In the genomic region with DNA sequence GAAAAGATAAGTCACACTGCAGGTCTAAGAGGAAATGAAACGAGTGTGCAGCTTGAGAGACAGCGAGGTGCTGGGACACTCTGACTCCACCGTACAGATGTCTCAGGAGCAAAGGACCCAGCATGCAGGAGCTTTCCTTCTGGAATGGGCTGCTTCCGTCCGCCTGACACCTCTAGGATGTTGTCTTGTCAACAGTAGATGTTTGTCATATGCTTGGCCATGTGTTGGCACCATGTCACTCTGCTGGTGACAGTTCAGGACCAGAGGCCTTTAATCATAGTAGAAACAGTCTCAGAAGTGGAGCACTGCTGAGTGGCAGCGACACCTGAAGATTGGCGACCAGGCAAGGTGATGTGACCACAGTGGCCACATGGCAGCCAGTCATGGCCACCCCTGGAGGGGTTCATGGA, we compare ENCODE assay signal across 26 cellular contexts. TPM values are rescaled to one million over a fixed set of nuclear protein-coding genes. Genes with fewer than 3 reads are reported as not detected.
DNase-seq lines count a peak whose midpoint lies in the region; ATAC-seq, FAIRE-seq and TF ChIP-seq lines count a peak whose summit lies in the region.
"Had no signal": no experiment of that assay in that cellular context is flagged by ENCODE, and none has a peak within 500 bp of the region (broad histone marks: within the 10 kb centered on the region; RNA-seq: fewer than 3 reads in every experiment).

No MANE protein-coding gene starts in this region.

- no peaks in the 10 kb centered on the region for H3K36me3 ChIP-seq in gastrocnemius medialis
- no peaks in the 10 kb centered on the region for H3K36me3 ChIP-seq in CD4-positive, alpha-beta memory T cell (ENCODE audit: insufficient read depth, low read length)

- in situ Hi-C loops in gastrocnemius medialis (cut with MboI; ENCODE audit: low sequenced_read_pairs in 4 of 4) = no loop called here

- CTCF ChIA-PET in CD4-positive, alpha-beta memory T cell (lab: Charles Lee; ENCODE audit: partially characterized antibody) = no interaction called here

- DNase-seq in GM12891 (ENCODE audit: insufficient read length, low spot score) (no peak), NB4 (ENCODE audit: low read depth) (peak; percentile 37), coronary artery (ENCODE audit: low spot score) (peak; percentile 38), gastrocnemius medialis (peak; percentile 50 to 57)
- no peak for DNase-seq in natural killer cell treated with Interleukin-12 subunit alpha and Interleukin-12 subunit beta and Interleukin-15 and Interleukin-18, amount 100 ng/mL, for 72 hours (ENCODE audit: low spot score)
- no peak for DNase-seq in CD4-positive, alpha-beta memory T cell
- DNase-seq: Caco-2; CD4-positive, CD25-positive, alpha-beta regulatory T cell; DMS 273 treated with DMSO at 0.1 percent for 48 hours; DMS79 treated with DMSO at 0.1 percent for 48 hours; IMR-90; NCI-H1048; NCI-H1417 treated with DMSO at 0.1 percent for 48 hours; NCI-H187; NCI-H446 treated with DMSO at 0.1 percent for 48 hours; NCI-H526 treated with DMSO at 0.1 percent for 48 hours; PC-9; RPMI8226; SHP77 had no signal

- TF ChIP-seq CTCF in NB4 (IDR thresholded peaks at IDR 0.05; ENCODE audit: low read depth, low read length) = no peak
- TF ChIP-seq CTCF in coronary artery (IDR thresholded peaks at IDR 0.05) = no peak
- no peak for TF ChIP-seq CTCF in gastrocnemius medialis (IDR thresholded peaks at IDR 0.05 in 4 of 5, conservative IDR thresholded peaks at IDR 0.05 in 1 of 5)

- no peaks in the 10 kb centered on the region for H3K27me3 ChIP-seq in gastrocnemius medialis
- H3K27me3 ChIP-seq in CD4-positive, alpha-beta memory T cell (ENCODE audit: insufficient read depth, low read length) = no peaks in the 10 kb centered on the region

- POLR2A ChIA-PET in CD4-positive, alpha-beta memory T cell (lab: Charles Lee; ENCODE audit: partially characterized antibody) = no interaction called here

- peaks cover 10 to 31% of the 10 kb centered on the region in 2 donors for H3K4me1 ChIP-seq in gastrocnemius medialis
- H3K4me1 ChIP-seq in CD4-positive, alpha-beta memory T cell (ENCODE audit: insufficient read depth, low read length) = no peaks in the 10 kb centered on the region
- H3K4me1 ChIP-seq: A549, Caco-2 had no signal

- H3K4me3 Mint-ChIP-seq in natural killer cell treated with Interleukin-12 subunit alpha and Interleukin-12 subunit beta and Interleukin-15 and Interleukin-18, amount 100 ng/mL, for 72 hours = no peak overlapping the region
- H3K4me3 Mint-ChIP-seq in CD4-positive, alpha-beta memory T cell = no peak overlapping the region
- H3K4me3 Mint-ChIP-seq: CD4-positive, CD25-positive, alpha-beta regulatory T cell had no signal

- no peaks in the 10 kb centered on the region for H3K9me3 ChIP-seq in gastrocnemius medialis
- no peaks in the 10 kb centered on the region for H3K9me3 ChIP-seq in CD4-positive, alpha-beta memory T cell (ENCODE audit: control insufficient read depth in 1 of 2, low read length in 2 of 2)
- H3K9me3 ChIP-seq: A549, Caco-2 had no signal

- H3K27ac ChIP-seq in coronary artery (no peak overlapping the region), gastrocnemius medialis (peak overlapping the region in 3 of 4 donors; percentile 47 to 69 (median 62))
- no peak overlapping the region for H3K27ac ChIP-seq in CD4-positive, alpha-beta memory T cell (ENCODE audit: low read depth, low read length)
- H3K27ac ChIP-seq: A549, KMS-11, PC-9 had no signal

- TF ChIP-seq POLR2A in GM12891 (IDR thresholded peaks at IDR 0.05; ENCODE audit: low read depth, low read length) (no peak), NB4 (IDR thresholded peaks at IDR 0.05; ENCODE audit: extremely low read depth, insufficient read length) (no peak), gastrocnemius medialis (IDR thresholded peaks at IDR 0.05) (no peak)

- ATAC-seq in gastrocnemius medialis (peak; percentile 75 to 90), GM19455 (IDR thresholded peaks at IDR 0.05; ENCODE audit: unreplicated experiment) (no peak), HG02571 (IDR thresholded peaks at IDR 0.05; ENCODE audit: unreplicated experiment) (no peak)
- no peak for ATAC-seq in natural killer cell treated with Interleukin-12 subunit alpha and Interleukin-12 subunit beta and Interleukin-15 and Interleukin-18, amount 100 ng/mL, for 72 hours
- ATAC-seq: A549 had no signal

- FAIRE-seq in GM12891 (lab: Jason Lieb, UNC) = no peak
- FAIRE-seq: A549, GM18507, H54, HTR-8/SVneo had no signal

- peaks cover 0 to 10% of the 10 kb centered on the region in 2 donors for H3K4me1 Mint-ChIP-seq in natural killer cell treated with Interleukin-12 subunit alpha and Interleukin-12 subunit beta and Interleukin-15 and Interleukin-18, amount 100 ng/mL, for 72 hours (ENCODE audit: low read depth in 2 of 2)
- no peaks in the 10 kb centered on the region for H3K4me1 Mint-ChIP-seq in CD4-positive, alpha-beta memory T cell

- no peaks in the 10 kb centered on the region for H3K27me3 Mint-ChIP-seq in natural killer cell treated with Interleukin-12 subunit alpha and Interleukin-12 subunit beta and Interleukin-15 and Interleukin-18, amount 100 ng/mL, for 72 hours
- no peaks in the 10 kb centered on the region for H3K27me3 Mint-ChIP-seq in CD4-positive, alpha-beta memory T cell
- H3K27me3 Mint-ChIP-seq: CD4-positive, CD25-positive, alpha-beta regulatory T cell had no signal

- H3K36me3 Mint-ChIP-seq in natural killer cell treated with Interleukin-12 subunit alpha and Interleukin-12 subunit beta and Interleukin-15 and Interleukin-18, amount 100 ng/mL, for 72 hours = no peaks in the 10 kb centered on the region
- no peaks in the 10 kb centered on the region for H3K36me3 Mint-ChIP-seq in CD4-positive, alpha-beta memory T cell
- H3K36me3 Mint-ChIP-seq: CD4-positive, CD25-positive, alpha-beta regulatory T cell had no signal

- H3K9me3 Mint-ChIP-seq in natural killer cell treated with Interleukin-12 subunit alpha and Interleukin-12 subunit beta and Interleukin-15 and Interleukin-18, amount 100 ng/mL, for 72 hours = no peaks in the 10 kb centered on the region
- peaks cover 0 to 3% (median 0%) of the 10 kb centered on the region in 8 donors for H3K9me3 Mint-ChIP-seq in CD4-positive, alpha-beta memory T cell
- H3K9me3 Mint-ChIP-seq: CD4-positive, CD25-positive, alpha-beta regulatory T cell had no signal

- H3K27ac Mint-ChIP-seq in natural killer cell treated with Interleukin-12 subunit alpha and Interleukin-12 subunit beta and Interleukin-15 and Interleukin-18, amount 100 ng/mL, for 72 hours = no peak overlapping the region
- H3K27ac Mint-ChIP-seq in CD4-positive, alpha-beta memory T cell = no peak overlapping the region
- H3K27ac Mint-ChIP-seq: CD4-positive, CD25-positive, alpha-beta regulatory T cell had no signal

- intact Hi-C loops in gastrocnemius medialis (cut with DNase I; ENCODE audit: low total_unique reads) = no loop called here
- intact Hi-C loops in CD4-positive, alpha-beta memory T cell (cut with micrococcal nuclease) = no loop called here

- H3K4me3 ChIP-seq in NB4 (ENCODE audit: low read depth, low read length) (no peak overlapping the region), coronary artery (no peak overlapping the region), gastrocnemius medialis (no peak overlapping the region)
- no peak overlapping the region for H3K4me3 ChIP-seq in CD4-positive, alpha-beta memory T cell (ENCODE audit: low read length in 2 of 2)
- H3K4me3 ChIP-seq: A549, PC-9 had no signal

TF ChIP-seq in GM12891, 5 proteins besides CTCF, POLR2A, EP300 and RAD21:
- TF ChIP-seq SPI1 (IDR thresholded peaks at IDR 0.05; ENCODE audit: low read depth, low read length) (peak; percentile 64), POU2F2 (IDR thresholded peaks at IDR 0.05; ENCODE audit: low read depth, low read length) (no peak)

RNA-seq across cellular contexts. Expression of gene SLC24A3, which starts 46.7 kb away (rescaled TPM):
- not detected for polyA plus RNA-seq in GM12891 (2012; ENCODE audit: low read depth, missing spikeins)
- total RNA-seq in gastrocnemius medialis = 1 to 10 TPM; 3.3 to 7.8 (median 6.7) TPM
- total RNA-seq in natural killer cell treated with Interleukin-12 subunit alpha and Interleukin-12 subunit beta and Interleukin-15 and Interleukin-18, amount 100 ng/mL, for 72 hours = 1 to 10 TPM in 1 of 2 donors, not detected in 1; 1.4 TPM
- total RNA-seq in CD4-positive, alpha-beta memory T cell = not detected
- polyA plus RNA-seq in CD4-positive, alpha-beta memory T cell = not detected
- total RNA-seq: IMR-90, PC-9 had no signal
- polyA plus RNA-seq: CD4-positive, CD25-positive, alpha-beta regulatory T cell; IMR-90 had no signal

Comparison
In these comparisons a context has a peak if more than half of its experiments do, and no peak if none do; other contexts are left out.
1. DNase-seq: peak in NB4 (single experiment), coronary artery (single experiment) and gastrocnemius medialis (2 of 2); none in GM12891 (single experiment), natural killer cell treated with Interleukin-12 subunit alpha and Interleukin-12 subunit beta and Interleukin-15 and Interleukin-18, amount 100 ng/mL, for 72 hours (single experiment) and CD4-positive, alpha-beta memory T cell (0 of 5).
2. H3K27ac ChIP-seq: peak in gastrocnemius medialis (3 of 4); none in coronary artery (0 of 2) and CD4-positive, alpha-beta memory T cell (single experiment).
3. ATAC-seq: peak in gastrocnemius medialis (2 of 2); none in natural killer cell treated with Interleukin-12 subunit alpha and Interleukin-12 subunit beta and Interleukin-15 and Interleukin-18, amount 100 ng/mL, for 72 hours (0 of 2), GM19455 (single experiment) and HG02571 (single experiment).